ENCODE assay signal across 1 cellular context in genomic region chr17:35063514-35064223, GRCh38.
A peak's percentile ranks its signal among the peaks of the same experiment; 100 is the strongest.
TF ChIP-seq lines count a peak whose summit lies in the region.

TSS of gene RFFL (minus strand) at chr17:35063707. CDS start at chr17:35026553, 37,154 bp downstream.

TF ChIP-seq in A549, 52 proteins besides CTCF, POLR2A, EP300 and RAD21 (continued from another document):
- peak; percentile 22; the same call in 1 of the 2 replicates for TF ChIP-seq ATOH8 (CRISPR knock-in tag; IDR thresholded peaks at IDR 0.05; ENCODE audit: low read depth)
- TF ChIP-seq PBX3 (IDR thresholded peaks at IDR 0.05) = peak; percentile 48; the same call in 1 of the 2 replicates
- peak; percentile 39; the same call in 1 of the 2 replicates for TF ChIP-seq TFCP2L1 (CRISPR knock-in tag; IDR thresholded peaks at IDR 0.05)
- no peak for TF ChIP-seq EHMT2 (IDR thresholded peaks at IDR 0.05; ENCODE audit: low read depth)
- 0 out of 2 replicates have a peak, but pooled peaks have one; percentile 37 for TF ChIP-seq MYC (IDR thresholded peaks at IDR 0.05; ENCODE audit: borderline replicate concordance, low read length)
- no peak for TF ChIP-seq USF2 (IDR thresholded peaks at IDR 0.05)
- peak; percentile 84 for TF ChIP-seq JUNB (IDR thresholded peaks at IDR 0.05)
- peak; percentile 65; the same call in 1 of the 2 replicates for TF ChIP-seq HES2 (IDR thresholded peaks at IDR 0.05)
- no peak for TF ChIP-seq KDM5A (IDR thresholded peaks at IDR 0.05)
- TF ChIP-seq MAZ (IDR thresholded peaks at IDR 0.05; ENCODE audit: borderline replicate concordance, low read depth, low read length) = no peak
- TF ChIP-seq HOXB13 (CRISPR knock-in tag; IDR thresholded peaks at IDR 0.05; ENCODE audit: low read depth) = 0 out of 2 replicates have a peak, but pooled peaks have one; percentile 40
- peak; percentile 87 for TF ChIP-seq FOSL2 (IDR thresholded peaks at IDR 0.05)
- TF ChIP-seq FOSL2 (CRISPR knock-in tag; IDR thresholded peaks at IDR 0.05) = peak; percentile 97
- TF ChIP-seq ZFP36 (IDR thresholded peaks at IDR 0.05; ENCODE audit: borderline replicate concordance, partially characterized antibody) = no peak
- no peak for TF ChIP-seq CBX2 (IDR thresholded peaks at IDR 0.05; ENCODE audit: borderline replicate concordance, low read depth)
- 0 out of 2 replicates have a peak, but pooled peaks have one; percentile 22 for TF ChIP-seq FOXS1 (CRISPR knock-in tag; IDR thresholded peaks at IDR 0.05)
- no peak for TF ChIP-seq NR3C1 (IDR thresholded peaks at IDR 0.05)
- TF ChIP-seq KDM1A (IDR thresholded peaks at IDR 0.05; ENCODE audit: low read depth) = no peak
- TF ChIP-seq EHF (CRISPR knock-in tag; IDR thresholded peaks at IDR 0.05) = peak; percentile 37; the same call in 1 of the 2 replicates
